ENCODE assay signal across 2 cellular contexts in genomic region chr12:12582895-12583303, GRCh38.
TF ChIP-seq lines count a peak whose summit lies in the region.

No MANE protein-coding gene starts in this region.

TF ChIP-seq in H1, 55 proteins besides CTCF, POLR2A, EP300 and RAD21 (continued from another document):
- no peak for TF ChIP-seq USF2 (IDR thresholded peaks at IDR 0.05; ENCODE audit: low read length)
- no peak for TF ChIP-seq EGR1 (IDR thresholded peaks at IDR 0.05; ENCODE audit: borderline replicate concordance, low read depth, low read length)
- no peak for TF ChIP-seq SP1 (IDR thresholded peaks at IDR 0.05; ENCODE audit: low read depth, low read length)
- TF ChIP-seq KDM4A (IDR thresholded peaks at IDR 0.05; ENCODE audit: low read depth, low read length, severe bottlenecking), result no peak
- no peak for TF ChIP-seq TEAD4 (IDR thresholded peaks at IDR 0.05; ENCODE audit: low read depth, low read length)
- TF ChIP-seq BCL11A (IDR thresholded peaks at IDR 0.05; ENCODE audit: low read depth in 2 of 2, low read length in 2 of 2), result no peak
- no peak for TF ChIP-seq CHD1 (IDR thresholded peaks at IDR 0.05; ENCODE audit: low read depth, low read length)
- TF ChIP-seq GABPA (IDR thresholded peaks at IDR 0.05; ENCODE audit: borderline replicate concordance, insufficient read depth, low read length), result no peak
- TF ChIP-seq ATF3 (IDR thresholded peaks at IDR 0.05; ENCODE audit: insufficient read depth, low read depth, low read length), result no peak
- no peak for TF ChIP-seq SRF (IDR thresholded peaks at IDR 0.05; ENCODE audit: low read depth, low read length)
- no peak for TF ChIP-seq SIX5 (IDR thresholded peaks at IDR 0.05; ENCODE audit: low read depth, low read length)
- no peak for TF ChIP-seq POU5F1 (IDR thresholded peaks at IDR 0.05; ENCODE audit: low read depth, low read length)

TF ChIP-seq in SK-N-SH treated with all-trans-retinoic acid at 6 μM for 48 hours, 23 proteins besides CTCF, POLR2A, EP300 and RAD21 (continued from another document):
- TF ChIP-seq PATZ1 (CRISPR knock-in tag; IDR thresholded peaks at IDR 0.05; ENCODE audit: borderline replicate concordance), result no peak
- no peak for TF ChIP-seq POU6F1 (CRISPR knock-in tag; IDR thresholded peaks at IDR 0.05; ENCODE audit: borderline replicate concordance, low read depth)
TF ChIP-seq in SK-N-SH treated with all-trans-retinoic acid at 6 μM for 48 hours: peak in this region for 0.
